Comparison of ENCODE assay signal across 14 cellular contexts in the genomic region with DNA sequence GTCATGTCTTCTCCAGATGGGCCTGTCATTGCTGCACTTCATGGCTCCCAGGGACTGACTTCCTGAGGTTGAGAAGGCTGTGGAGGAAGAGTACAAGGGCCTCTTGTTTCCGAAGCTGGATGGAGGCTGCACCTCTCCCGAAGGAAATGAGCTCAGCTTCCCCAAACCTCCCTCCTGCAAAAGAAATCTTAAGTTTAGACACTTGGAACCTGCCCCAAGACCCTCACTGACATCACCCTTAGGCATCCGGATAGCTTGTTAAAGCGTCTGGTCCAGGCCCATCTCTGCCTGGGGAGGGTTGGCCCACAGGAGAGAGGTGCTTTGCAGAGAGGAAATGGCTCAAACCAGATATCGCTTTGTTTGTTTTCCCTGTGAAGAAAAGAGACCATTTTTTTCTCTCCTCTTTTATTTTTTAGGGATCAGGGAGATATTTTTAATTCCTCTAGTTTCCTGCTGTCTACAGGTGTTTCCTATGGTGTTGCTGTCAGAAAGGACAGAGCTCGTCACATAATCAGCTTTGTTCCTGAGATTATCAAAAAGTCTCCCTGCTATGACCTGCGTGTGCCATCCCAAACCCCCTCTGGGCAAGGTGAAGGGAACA. TPM values are rescaled to one million over a fixed set of nuclear protein-coding genes. Genes with fewer than 3 reads are reported as not detected.
DNase-seq lines count a peak whose midpoint lies in the region; ATAC-seq, FAIRE-seq and TF ChIP-seq lines count a peak whose summit lies in the region.
"Had no signal": no experiment of that assay in that cellular context is flagged by ENCODE, and none has a peak within 500 bp of the region (broad histone marks: within the 10 kb centered on the region; RNA-seq: fewer than 3 reads in every experiment).

No MANE protein-coding gene starts in this region.

- no peaks in the 10 kb centered on the region for H3K27me3 Mint-ChIP-seq in naive B cell

- peaks cover 100% of the 10 kb centered on the region in 11 experiments for H4K20me1 ChIP-seq in BLaER1 treated with 17β-estradiol and CSF1 and Interleukin-3, amounts not matched to agents 10 nM and 100 nM
- no peaks in the 10 kb centered on the region for H4K20me1 ChIP-seq in endothelial cell of umbilical vein (replicated peaks; ENCODE audit: control insufficient read depth, extremely low read depth, insufficient read depth, low read length)

- intact Hi-C loops in endothelial cell of umbilical vein (cut with micrococcal nuclease): loop anchor here (2.0 to 5.0 kb wide), 2 partner anchors 34 to 38 kb away; no protein-coding TSS in a partner anchor

- peak overlapping the region; percentile 58 to 97 (median 94) for H3K27ac Mint-ChIP-seq in naive B cell

- H3K4me1 Mint-ChIP-seq in naive B cell: peaks cover 86 to 92% (median 87%) of the 10 kb centered on the region in 3 donors

- peak overlapping the region; percentile 67 to 98 (median 86) for H3K4me2 ChIP-seq in BLaER1 treated with 17β-estradiol and CSF1 and Interleukin-3, amounts not matched to agents 10 nM and 100 nM
- peak overlapping the region; percentile 44 for H3K4me2 ChIP-seq in endothelial cell of umbilical vein (ENCODE audit: insufficient read depth, low read length)

- no peaks in the 10 kb centered on the region for H3K79me2 ChIP-seq in endothelial cell of umbilical vein (ENCODE audit: control insufficient read depth, insufficient read depth, low read length)

- peak overlapping the region in 8 of 11 experiments; percentile 16 to 49 (median 26); a peak in 16 of 22 replicates for H3K27ac ChIP-seq in BLaER1 treated with 17β-estradiol and CSF1 and Interleukin-3, amounts not matched to agents 10 nM and 100 nM
- H3K27ac ChIP-seq in Peyer's patch: peak overlapping the region in 3 of 4 donors; percentile 36 to 56 (median 38)
- peak overlapping the region; percentile 61 for H3K27ac ChIP-seq in endothelial cell of umbilical vein (ENCODE audit: insufficient read depth, low read depth, low read length)

- no peak overlapping the region for H2AFZ ChIP-seq in endothelial cell of umbilical vein (ENCODE audit: low read depth, low read length)

- no peak for DNase-seq in Peyer's patch
- DNase-seq in endothelial cell of umbilical vein (ENCODE audit: low read depth, low spot score): peak; percentile 89
- no peak for DNase-seq in naive B cell
- no peak for DNase-seq in NCI-H1417 treated with DMSO at 0.1 percent for 48 hours (lab: John Stamatoyannopoulos, UW)
- DNase-seq: cortex of kidney, GOT3, KG1, NCI-H1436, OCI-M1 had no signal

- ATAC-seq in naive B cell (ENCODE audit: low read depth in 2 of 2) (no peak), HG03460 (IDR thresholded peaks at IDR 0.05; ENCODE audit: unreplicated experiment) (no peak), HG02885 (IDR thresholded peaks at IDR 0.05; ENCODE audit: poor library complexity, unreplicated experiment) (no peak), HG02623 (IDR thresholded peaks at IDR 0.05; ENCODE audit: unreplicated experiment) (no peak)
- ATAC-seq: left lobe of liver had no signal

- no peak for TF ChIP-seq CTCF in Peyer's patch (IDR thresholded peaks at IDR 0.05)
- TF ChIP-seq CTCF in endothelial cell of umbilical vein (IDR thresholded peaks at IDR 0.05; ENCODE audit: extremely low read depth in 1 of 2, insufficient read depth in 1 of 2, low read depth in 1 of 2, low read length in 2 of 2): no peak

- H3K4me3 Mint-ChIP-seq in naive B cell: peak overlapping the region in 7 of 8 donors; percentile 42 to 73 (median 60)

- BruUV-seq in endothelial cell of umbilical vein (replicated peaks; lab: Mats Ljungman, UMichigan): no TSS peak

- CTCF ChIA-PET in endothelial cell of umbilical vein (lab: Charles Lee): interaction anchor here (0.7 to 1.5 kb wide), 7 partner anchors 14 to 61 kb away, joined by 3 to 7 read pairs (median 3); no protein-coding TSS in a partner anchor

- H3K4me3 ChIP-seq in BLaER1 treated with 17β-estradiol and CSF1 and Interleukin-3, amounts not matched to agents 10 nM and 100 nM: peak overlapping the region in 2 of 10 experiments; percentile 18 to 27; a peak in 3 of 20 replicates
- H3K4me3 ChIP-seq in Peyer's patch (no peak overlapping the region), endothelial cell of umbilical vein (replicated peaks in 1 of 3; ENCODE audit: insufficient read depth in 1 of 3, low read depth in 1 of 3, low read length in 3 of 3) (no peak overlapping the region)

- POLR2A ChIA-PET in endothelial cell of umbilical vein (lab: Charles Lee): interaction anchor here (0.7 kb wide), 1 partner anchor 53 kb away, joined by 3 read pairs; no protein-coding TSS in a partner anchor

- H3K36me3 Mint-ChIP-seq in naive B cell: peaks cover 19 to 21% of the 10 kb centered on the region in 2 donors

- peaks cover 97 to 100% (median 100%) of the 10 kb centered on the region in 10 experiments for H3K4me1 ChIP-seq in BLaER1 treated with 17β-estradiol and CSF1 and Interleukin-3, amounts not matched to agents 10 nM and 100 nM
- H3K4me1 ChIP-seq in Peyer's patch (peaks cover 0 to 37% (median 20%) of the 10 kb centered on the region in 4 donors), endothelial cell of umbilical vein (ENCODE audit: control insufficient read depth, extremely low read depth, insufficient read depth, low read length) (peaks cover 16% of the 10 kb centered on the region)

- H3K36me3 ChIP-seq in BLaER1 treated with 17β-estradiol and CSF1 and Interleukin-3, amounts not matched to agents 10 nM and 100 nM: peaks cover 75 to 100% (median 91%) of the 10 kb centered on the region in 11 experiments
- H3K36me3 ChIP-seq in Peyer's patch (no peaks in the 10 kb centered on the region), endothelial cell of umbilical vein (ENCODE audit: control insufficient read depth in 2 of 2, extremely low read depth in 1 of 2, insufficient read depth in 2 of 2, low read length in 2 of 2) (no peaks in the 10 kb centered on the region)

- peak; percentile 93 for FAIRE-seq in endothelial cell of umbilical vein (lab: Jason Lieb, UNC)

- H3K9me1 ChIP-seq in endothelial cell of umbilical vein (replicated peaks; ENCODE audit: control insufficient read depth, extremely low read depth, insufficient read depth, low read length): no peaks in the 10 kb centered on the region

- TF ChIP-seq POLR2A in Peyer's patch (IDR thresholded peaks at IDR 0.05) (no peak), endothelial cell of umbilical vein (IDR thresholded peaks at IDR 0.05; ENCODE audit: low read depth, low read length) (no peak)

- H3K27me3 ChIP-seq in BLaER1 treated with 17β-estradiol and CSF1 and Interleukin-3, amounts not matched to agents 10 nM and 100 nM: no peaks in the 10 kb centered on the region
- H3K27me3 ChIP-seq in Peyer's patch (no peaks in the 10 kb centered on the region), endothelial cell of umbilical vein (ENCODE audit: control insufficient read depth in 2 of 2, insufficient read depth in 2 of 2, low read length in 2 of 2) (peaks cover 3 to 5% of the 10 kb centered on the region in 2 experiments)

- peak overlapping the region in 8 of 11 experiments; percentile 4 to 44 (median 15); a peak in 11 of 22 replicates for H3K9ac ChIP-seq in BLaER1 treated with 17β-estradiol and CSF1 and Interleukin-3, amounts not matched to agents 10 nM and 100 nM
- no peak overlapping the region for H3K9ac ChIP-seq in endothelial cell of umbilical vein (replicated peaks; ENCODE audit: extremely low read depth, insufficient read depth, low read length)

- H3K9me3 ChIP-seq in BLaER1 treated with 17β-estradiol and CSF1 and Interleukin-3, amounts not matched to agents 10 nM and 100 nM (replicated peaks in 1 of 11): no peaks in the 10 kb centered on the region
- no peaks in the 10 kb centered on the region for H3K9me3 ChIP-seq in Peyer's patch
- no peaks in the 10 kb centered on the region for H3K9me3 ChIP-seq in endothelial cell of umbilical vein (replicated peaks; ENCODE audit: control insufficient read depth, insufficient read depth, low read length)

- H3K9me3 Mint-ChIP-seq in naive B cell: no peaks in the 10 kb centered on the region

- dilution Hi-C loops in endothelial cell of umbilical vein (cut with MboI; ENCODE audit: extremely low pct_ligation_motif_present, low sequenced_read_pairs): no loop called here

TF ChIP-seq in endothelial cell of umbilical vein, 7 proteins besides CTCF, POLR2A, EP300 and RAD21:
- TF ChIP-seq FOS (IDR thresholded peaks at IDR 0.05; ENCODE audit: borderline replicate concordance, insufficient read depth, low read length) (no peak), MYC (IDR thresholded peaks at IDR 0.05; ENCODE audit: low read depth, low read length) (no peak), GATA2 (IDR thresholded peaks at IDR 0.05; ENCODE audit: insufficient read depth, insufficient read length, low read depth, low read length) (peak; percentile 40), JUN (IDR thresholded peaks at IDR 0.05; ENCODE audit: borderline replicate concordance, insufficient read depth, insufficient read length, low read depth) (peak; percentile 4), POLR2AphosphoS5 (IDR thresholded peaks at IDR 0.05; ENCODE audit: insufficient read depth, low read depth, low read length) (no peak)
- TF ChIP-seq, protein P1, sequence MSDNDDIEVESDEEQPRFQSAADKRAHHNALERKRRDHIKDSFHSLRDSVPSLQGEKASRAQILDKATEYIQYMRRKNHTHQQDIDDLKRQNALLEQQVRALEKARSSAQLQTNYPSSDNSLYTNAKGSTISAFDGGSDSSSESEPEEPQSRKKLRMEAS (IDR thresholded peaks at IDR 0.05; ENCODE audit: insufficient read depth, insufficient read length): no peak
TF ChIP-seq in endothelial cell of umbilical vein: peak in this region for 2.

RNA-seq across cellular contexts. Expression of a gene that starts 25.0 kb away (rescaled TPM):
- total RNA-seq in Peyer's patch: 10 to 100 TPM in 3 of 4 donors, 1 to 10 TPM in 1; 6.7 to 95.7 (median 11.5) TPM
- 0.28 and 1.00 TPM in 2 replicates for total RNA-seq in endothelial cell of umbilical vein
- 0.08 and 0.13 TPM in 2 replicates for polyA plus RNA-seq in endothelial cell of umbilical vein
- 0.09 and 0.13 TPM in 2 replicates for polyA plus RNA-seq in endothelial cell of umbilical vein (2011; cell fraction: cytosol; rRNA removed)
- polyA plus RNA-seq in endothelial cell of umbilical vein (2011; cell fraction: nucleus; rRNA removed): 0.08 TPM in 1 of 2 replicates, not detected in the other
- 0.07 and 0.08 TPM in 2 replicates for polyA plus RNA-seq in endothelial cell of umbilical vein (2012)
- polyA minus RNA-seq in endothelial cell of umbilical vein: 0.91 and 1.3 TPM in 2 replicates
- not detected for polyA minus RNA-seq in endothelial cell of umbilical vein (2011; cell fraction: cytosol; rRNA and poly(A)+ RNA removed)
- polyA minus RNA-seq in endothelial cell of umbilical vein (2011; cell fraction: nucleus; rRNA and poly(A)+ RNA removed): 0.14 TPM in 1 of 2 replicates, not detected in the other
- polyA plus RNA-seq in naive B cell (ENCODE audit: low read depth in 6 of 6): 100 to 1,000 TPM; 273 to 418 (median 333) TPM
